Comparison of ENCODE assay signal across 1 cellular context in the genomic region with DNA sequence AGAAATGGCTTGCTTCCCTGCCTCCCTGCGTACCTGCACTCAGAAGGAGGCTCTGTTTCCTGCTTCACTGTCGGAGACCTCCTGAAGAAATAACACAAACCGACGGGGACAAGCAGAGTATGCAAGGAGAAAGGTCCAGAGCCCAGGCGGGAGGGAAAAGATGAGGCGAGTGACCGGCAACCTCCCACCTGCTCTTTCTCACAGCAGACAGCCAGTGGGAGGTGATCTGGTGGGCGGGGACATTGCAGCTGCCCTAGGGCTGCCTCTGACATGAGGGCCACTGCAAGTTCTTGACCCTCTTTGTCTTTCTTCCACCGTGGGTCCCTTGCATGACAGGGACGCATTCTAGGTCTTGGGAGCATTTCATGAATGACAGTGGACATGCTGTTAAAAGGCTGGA.
TF ChIP-seq lines count a peak whose summit lies in the region.

No MANE protein-coding gene starts in this region.

TF ChIP-seq in SK-N-SH treated with all-trans-retinoic acid at 6 μM for 48 hours, 23 proteins besides CTCF, POLR2A, EP300 and RAD21 (continued from another document):
- TF ChIP-seq, protein P1, sequence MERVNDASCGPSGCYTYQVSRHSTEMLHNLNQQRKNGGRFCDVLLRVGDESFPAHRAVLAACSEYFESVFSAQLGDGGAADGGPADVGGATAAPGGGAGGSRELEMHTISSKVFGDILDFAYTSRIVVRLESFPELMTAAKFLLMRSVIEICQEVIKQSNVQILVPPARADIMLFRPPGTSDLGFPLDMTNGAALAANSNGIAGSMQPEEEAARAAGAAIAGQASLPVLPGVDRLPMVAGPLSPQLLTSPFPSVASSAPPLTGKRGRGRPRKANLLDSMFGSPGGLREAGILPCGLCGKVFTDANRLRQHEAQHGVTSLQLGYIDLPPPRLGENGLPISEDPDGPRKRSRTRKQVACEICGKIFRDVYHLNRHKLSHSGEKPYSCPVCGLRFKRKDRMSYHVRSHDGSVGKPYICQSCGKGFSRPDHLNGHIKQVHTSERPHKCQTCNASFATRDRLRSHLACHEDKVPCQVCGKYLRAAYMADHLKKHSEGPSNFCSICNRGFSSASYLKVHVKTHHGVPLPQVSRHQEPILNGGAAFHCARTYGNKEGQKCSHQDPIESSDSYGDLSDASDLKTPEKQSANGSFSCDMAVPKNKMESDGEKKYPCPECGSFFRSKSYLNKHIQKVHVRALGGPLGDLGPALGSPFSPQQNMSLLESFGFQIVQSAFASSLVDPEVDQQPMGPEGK (CRISPR knock-in tag; IDR thresholded peaks at IDR 0.05; ENCODE audit: borderline replicate concordance) = no peak
- TF ChIP-seq SNAI2 (CRISPR knock-in tag; IDR thresholded peaks at IDR 0.05) (no peak), ZC3H10 (CRISPR knock-in tag; IDR thresholded peaks at IDR 0.05) (no peak), CSDC2 (CRISPR knock-in tag; IDR thresholded peaks at IDR 0.05) (no peak), ARNTL (CRISPR knock-in tag; IDR thresholded peaks at IDR 0.05; ENCODE audit: borderline replicate concordance, low read depth) (no peak), TOX (CRISPR knock-in tag; IDR thresholded peaks at IDR 0.05; ENCODE audit: borderline replicate concordance) (no peak), ZNF565 (CRISPR knock-in tag; conservative IDR thresholded peaks at IDR 0.05; ENCODE audit: low read depth) (no peak), ZFP3 (CRISPR knock-in tag; IDR thresholded peaks at IDR 0.05) (no peak), RARB (CRISPR knock-in tag; IDR thresholded peaks at IDR 0.05) (no peak), TCF4 (CRISPR knock-in tag; IDR thresholded peaks at IDR 0.05; ENCODE audit: borderline replicate concordance) (no peak)
- TF ChIP-seq, protein P2, sequence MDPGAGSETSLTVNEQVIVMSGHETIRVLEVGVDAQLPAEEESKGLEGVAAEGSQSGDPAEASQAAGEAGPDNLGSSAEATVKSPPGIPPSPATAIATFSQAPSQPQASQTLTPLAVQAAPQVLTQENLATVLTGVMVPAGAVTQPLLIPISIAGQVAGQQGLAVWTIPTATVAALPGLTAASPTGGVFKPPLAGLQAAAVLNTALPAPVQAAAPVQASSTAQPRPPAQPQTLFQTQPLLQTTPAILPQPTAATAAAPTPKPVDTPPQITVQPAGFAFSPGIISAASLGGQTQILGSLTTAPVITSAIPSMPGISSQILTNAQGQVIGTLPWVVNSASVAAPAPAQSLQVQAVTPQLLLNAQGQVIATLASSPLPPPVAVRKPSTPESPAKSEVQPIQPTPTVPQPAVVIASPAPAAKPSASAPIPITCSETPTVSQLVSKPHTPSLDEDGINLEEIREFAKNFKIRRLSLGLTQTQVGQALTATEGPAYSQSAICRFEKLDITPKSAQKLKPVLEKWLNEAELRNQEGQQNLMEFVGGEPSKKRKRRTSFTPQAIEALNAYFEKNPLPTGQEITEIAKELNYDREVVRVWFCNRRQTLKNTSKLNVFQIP (CRISPR knock-in tag; IDR thresholded peaks at IDR 0.05; ENCODE audit: borderline replicate concordance, low read depth) = no peak
